1 cellular context compared by ENCODE assay signal in the genomic region with DNA sequence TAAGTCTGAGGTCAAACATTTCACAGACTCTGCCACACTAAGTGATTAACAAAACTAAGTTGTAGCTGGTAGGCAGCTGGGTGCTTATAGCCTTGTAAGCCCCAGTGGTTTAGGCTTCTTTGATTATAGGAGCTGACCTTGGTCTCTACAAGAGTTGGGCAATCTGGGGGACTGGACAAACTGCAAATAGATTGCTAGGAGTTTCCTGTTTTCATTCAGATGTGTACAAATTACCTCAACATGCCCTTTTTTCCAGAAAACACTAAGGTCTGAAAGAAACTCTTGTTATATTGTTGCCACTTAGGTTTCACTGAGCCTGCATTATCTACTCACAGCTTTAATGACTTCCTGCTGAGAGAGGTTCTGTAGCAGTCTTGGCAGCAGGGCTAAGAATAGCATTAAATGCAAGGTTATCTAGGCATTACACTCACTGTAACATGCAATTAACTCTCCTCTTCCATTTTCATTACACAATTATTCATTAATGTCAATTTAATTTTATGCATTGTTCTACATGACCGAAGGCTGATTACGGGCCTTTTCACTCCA.
A peak's percentile ranks its signal among the peaks of the same experiment; 100 is the strongest.
TF ChIP-seq lines count a peak whose summit lies in the region.

No MANE protein-coding gene starts in this region.

TF ChIP-seq in HepG2, 621 proteins besides CTCF, POLR2A, EP300 and RAD21 (continued from another document and continues in another):
- TF ChIP-seq, protein P1, sequence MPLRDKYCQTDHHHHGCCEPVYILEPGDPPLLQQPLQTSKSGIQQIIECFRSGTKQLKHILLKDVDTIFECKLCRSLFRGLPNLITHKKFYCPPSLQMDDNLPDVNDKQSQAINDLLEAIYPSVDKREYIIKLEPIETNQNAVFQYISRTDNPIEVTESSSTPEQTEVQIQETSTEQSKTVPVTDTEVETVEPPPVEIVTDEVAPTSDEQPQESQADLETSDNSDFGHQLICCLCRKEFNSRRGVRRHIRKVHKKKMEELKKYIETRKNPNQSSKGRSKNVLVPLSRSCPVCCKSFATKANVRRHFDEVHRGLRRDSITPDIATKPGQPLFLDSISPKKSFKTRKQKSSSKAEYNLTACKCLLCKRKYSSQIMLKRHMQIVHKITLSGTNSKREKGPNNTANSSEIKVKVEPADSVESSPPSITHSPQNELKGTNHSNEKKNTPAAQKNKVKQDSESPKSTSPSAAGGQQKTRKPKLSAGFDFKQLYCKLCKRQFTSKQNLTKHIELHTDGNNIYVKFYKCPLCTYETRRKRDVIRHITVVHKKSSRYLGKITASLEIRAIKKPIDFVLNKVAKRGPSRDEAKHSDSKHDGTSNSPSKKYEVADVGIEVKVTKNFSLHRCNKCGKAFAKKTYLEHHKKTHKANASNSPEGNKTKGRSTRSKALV (CRISPR knock-in tag; IDR thresholded peaks at IDR 0.05) = no peak; the same call in 1 of the 2 replicates
- TF ChIP-seq, protein P2, sequence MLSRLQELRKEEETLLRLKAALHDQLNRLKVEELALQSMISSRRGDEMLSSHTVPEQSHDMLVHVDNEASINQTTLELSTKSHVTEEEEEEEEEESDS (CRISPR knock-in tag; IDR thresholded peaks at IDR 0.05; ENCODE audit: borderline replicate concordance) = no peak
- TF ChIP-seq ZNF343 (CRISPR knock-in tag; IDR thresholded peaks at IDR 0.05) (no peak), ZNF296 (CRISPR knock-in tag; conservative IDR thresholded peaks at IDR 0.05) (no peak), ERF (CRISPR knock-in tag; IDR thresholded peaks at IDR 0.05) (peak; percentile 46; the same call in 1 of the 2 replicates), DR1 (CRISPR knock-in tag; IDR thresholded peaks at IDR 0.05) (no peak), ZNF337 (CRISPR knock-in tag; IDR thresholded peaks at IDR 0.05; ENCODE audit: borderline replicate concordance, low read depth) (no peak), ZNF224 (CRISPR knock-in tag; IDR thresholded peaks at IDR 0.05) (no peak), ZNF12 (CRISPR knock-in tag; IDR thresholded peaks at IDR 0.05) (peak; percentile 15; the same call in 1 of the 2 replicates), MBD4 (IDR thresholded peaks at IDR 0.05; ENCODE audit: borderline replicate concordance, low read length) (no peak; the same call in 1 of the 2 replicates), CEBPB (IDR thresholded peaks at IDR 0.05; ENCODE audit: borderline replicate concordance, low read depth, low read length) (peak; percentile 93), DPF2 (CRISPR knock-in tag; IDR thresholded peaks at IDR 0.05; ENCODE audit: borderline replicate concordance, low read depth) (peak; percentile 76; the same call in 1 of the 2 replicates), ZSCAN31 (CRISPR knock-in tag; IDR thresholded peaks at IDR 0.05; ENCODE audit: low read depth) (no peak), ZNF468 (CRISPR knock-in tag; IDR thresholded peaks at IDR 0.05) (no peak), ZNF672 (CRISPR knock-in tag; IDR thresholded peaks at IDR 0.05) (no peak), YY1 (IDR thresholded peaks at IDR 0.05; ENCODE audit: insufficient read depth, insufficient replicate concordance, low read depth, low read length) (no peak), ZNF251 (CRISPR knock-in tag; IDR thresholded peaks at IDR 0.05) (no peak), NFKBIZ (CRISPR knock-in tag; IDR thresholded peaks at IDR 0.05) (peak; percentile 47; the same call in 1 of the 2 replicates), ZNF431 (CRISPR knock-in tag; IDR thresholded peaks at IDR 0.05; ENCODE audit: borderline replicate concordance, low read depth) (peak; percentile 65), MAFK (conservative IDR thresholded peaks at IDR 0.05 in 1 of 2, IDR thresholded peaks at IDR 0.05 in 1 of 2; ENCODE audit: low read length in 2 of 2) (no peak), ZNF530 (CRISPR knock-in tag; IDR thresholded peaks at IDR 0.05; ENCODE audit: low read depth) (no peak), KDM4B (CRISPR knock-in tag; IDR thresholded peaks at IDR 0.05) (no peak), ZFP1 (CRISPR knock-in tag; IDR thresholded peaks at IDR 0.05) (0 out of 2 replicates have a peak, but pooled peaks have one; percentile 78), FOXA3 (CRISPR knock-in tag; IDR thresholded peaks at IDR 0.05) (peak; percentile 93), BCL6 (CRISPR knock-in tag; IDR thresholded peaks at IDR 0.05) (peak; percentile 76)
- TF ChIP-seq, protein P3, sequence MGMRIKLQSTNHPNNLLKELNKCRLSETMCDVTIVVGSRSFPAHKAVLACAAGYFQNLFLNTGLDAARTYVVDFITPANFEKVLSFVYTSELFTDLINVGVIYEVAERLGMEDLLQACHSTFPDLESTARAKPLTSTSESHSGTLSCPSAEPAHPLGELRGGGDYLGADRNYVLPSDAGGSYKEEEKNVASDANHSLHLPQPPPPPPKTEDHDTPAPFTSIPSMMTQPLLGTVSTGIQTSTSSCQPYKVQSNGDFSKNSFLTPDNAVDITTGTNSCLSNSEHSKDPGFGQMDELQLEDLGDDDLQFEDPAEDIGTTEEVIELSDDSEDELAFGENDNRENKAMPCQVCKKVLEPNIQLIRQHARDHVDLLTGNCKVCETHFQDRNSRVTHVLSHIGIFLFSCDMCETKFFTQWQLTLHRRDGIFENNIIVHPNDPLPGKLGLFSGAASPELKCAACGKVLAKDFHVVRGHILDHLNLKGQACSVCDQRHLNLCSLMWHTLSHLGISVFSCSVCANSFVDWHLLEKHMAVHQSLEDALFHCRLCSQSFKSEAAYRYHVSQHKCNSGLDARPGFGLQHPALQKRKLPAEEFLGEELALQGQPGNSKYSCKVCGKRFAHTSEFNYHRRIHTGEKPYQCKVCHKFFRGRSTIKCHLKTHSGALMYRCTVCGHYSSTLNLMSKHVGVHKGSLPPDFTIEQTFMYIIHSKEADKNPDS (CRISPR knock-in tag; IDR thresholded peaks at IDR 0.05) = no peak
- TF ChIP-seq, protein P4, sequence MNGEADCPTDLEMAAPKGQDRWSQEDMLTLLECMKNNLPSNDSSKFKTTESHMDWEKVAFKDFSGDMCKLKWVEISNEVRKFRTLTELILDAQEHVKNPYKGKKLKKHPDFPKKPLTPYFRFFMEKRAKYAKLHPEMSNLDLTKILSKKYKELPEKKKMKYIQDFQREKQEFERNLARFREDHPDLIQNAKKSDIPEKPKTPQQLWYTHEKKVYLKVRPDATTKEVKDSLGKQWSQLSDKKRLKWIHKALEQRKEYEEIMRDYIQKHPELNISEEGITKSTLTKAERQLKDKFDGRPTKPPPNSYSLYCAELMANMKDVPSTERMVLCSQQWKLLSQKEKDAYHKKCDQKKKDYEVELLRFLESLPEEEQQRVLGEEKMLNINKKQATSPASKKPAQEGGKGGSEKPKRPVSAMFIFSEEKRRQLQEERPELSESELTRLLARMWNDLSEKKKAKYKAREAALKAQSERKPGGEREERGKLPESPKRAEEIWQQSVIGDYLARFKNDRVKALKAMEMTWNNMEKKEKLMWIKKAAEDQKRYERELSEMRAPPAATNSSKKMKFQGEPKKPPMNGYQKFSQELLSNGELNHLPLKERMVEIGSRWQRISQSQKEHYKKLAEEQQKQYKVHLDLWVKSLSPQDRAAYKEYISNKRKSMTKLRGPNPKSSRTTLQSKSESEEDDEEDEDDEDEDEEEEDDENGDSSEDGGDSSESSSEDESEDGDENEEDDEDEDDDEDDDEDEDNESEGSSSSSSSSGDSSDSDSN (CRISPR knock-in tag; IDR thresholded peaks at IDR 0.05) = no peak
- TF ChIP-seq, protein P5, sequence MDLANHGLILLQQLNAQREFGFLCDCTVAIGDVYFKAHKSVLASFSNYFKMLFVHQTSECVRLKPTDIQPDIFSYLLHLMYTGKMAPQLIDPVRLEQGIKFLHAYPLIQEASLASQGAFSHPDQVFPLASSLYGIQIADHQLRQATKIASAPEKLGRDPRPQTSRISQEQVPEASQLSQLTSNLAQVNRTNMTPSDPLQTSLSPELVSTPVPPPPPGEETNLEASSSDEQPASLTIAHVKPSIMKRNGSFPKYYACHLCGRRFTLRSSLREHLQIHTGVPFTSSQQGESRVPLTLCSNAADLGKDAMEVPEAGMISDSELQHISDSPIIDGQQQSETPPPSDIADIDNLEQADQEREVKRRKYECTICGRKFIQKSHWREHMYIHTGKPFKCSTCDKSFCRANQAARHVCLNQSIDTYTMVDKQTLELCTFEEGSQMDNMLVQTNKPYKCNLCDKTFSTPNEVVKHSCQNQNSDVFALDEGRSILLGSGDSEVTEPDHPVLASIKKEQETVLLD (CRISPR knock-in tag; IDR thresholded peaks at IDR 0.05; ENCODE audit: low read depth) = no peak
- TF ChIP-seq, protein P6, sequence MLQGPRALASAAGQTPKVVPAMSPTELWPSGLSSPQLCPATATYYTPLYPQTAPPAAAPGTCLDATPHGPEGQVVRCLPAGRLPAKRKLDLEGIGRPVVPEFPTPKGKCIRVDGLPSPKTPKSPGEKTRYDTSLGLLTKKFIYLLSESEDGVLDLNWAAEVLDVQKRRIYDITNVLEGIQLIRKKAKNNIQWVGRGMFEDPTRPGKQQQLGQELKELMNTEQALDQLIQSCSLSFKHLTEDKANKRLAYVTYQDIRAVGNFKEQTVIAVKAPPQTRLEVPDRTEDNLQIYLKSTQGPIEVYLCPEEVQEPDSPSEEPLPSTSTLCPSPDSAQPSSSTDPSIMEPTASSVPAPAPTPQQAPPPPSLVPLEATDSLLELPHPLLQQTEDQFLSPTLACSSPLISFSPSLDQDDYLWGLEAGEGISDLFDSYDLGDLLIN (CRISPR knock-in tag; IDR thresholded peaks at IDR 0.05; ENCODE audit: borderline replicate concordance) = no peak
- TF ChIP-seq, protein P7, sequence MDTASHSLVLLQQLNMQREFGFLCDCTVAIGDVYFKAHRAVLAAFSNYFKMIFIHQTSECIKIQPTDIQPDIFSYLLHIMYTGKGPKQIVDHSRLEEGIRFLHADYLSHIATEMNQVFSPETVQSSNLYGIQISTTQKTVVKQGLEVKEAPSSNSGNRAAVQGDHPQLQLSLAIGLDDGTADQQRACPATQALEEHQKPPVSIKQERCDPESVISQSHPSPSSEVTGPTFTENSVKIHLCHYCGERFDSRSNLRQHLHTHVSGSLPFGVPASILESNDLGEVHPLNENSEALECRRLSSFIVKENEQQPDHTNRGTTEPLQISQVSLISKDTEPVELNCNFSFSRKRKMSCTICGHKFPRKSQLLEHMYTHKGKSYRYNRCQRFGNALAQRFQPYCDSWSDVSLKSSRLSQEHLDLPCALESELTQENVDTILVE (CRISPR knock-in tag; IDR thresholded peaks at IDR 0.05) = 0 out of 2 replicates have a peak, but pooled peaks have one; percentile 22
- TF ChIP-seq, protein P8, sequence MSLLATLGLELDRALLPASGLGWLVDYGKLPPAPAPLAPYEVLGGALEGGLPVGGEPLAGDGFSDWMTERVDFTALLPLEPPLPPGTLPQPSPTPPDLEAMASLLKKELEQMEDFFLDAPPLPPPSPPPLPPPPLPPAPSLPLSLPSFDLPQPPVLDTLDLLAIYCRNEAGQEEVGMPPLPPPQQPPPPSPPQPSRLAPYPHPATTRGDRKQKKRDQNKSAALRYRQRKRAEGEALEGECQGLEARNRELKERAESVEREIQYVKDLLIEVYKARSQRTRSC (CRISPR knock-in tag; IDR thresholded peaks at IDR 0.05; ENCODE audit: low read depth) = no peak
- TF ChIP-seq, protein P9, sequence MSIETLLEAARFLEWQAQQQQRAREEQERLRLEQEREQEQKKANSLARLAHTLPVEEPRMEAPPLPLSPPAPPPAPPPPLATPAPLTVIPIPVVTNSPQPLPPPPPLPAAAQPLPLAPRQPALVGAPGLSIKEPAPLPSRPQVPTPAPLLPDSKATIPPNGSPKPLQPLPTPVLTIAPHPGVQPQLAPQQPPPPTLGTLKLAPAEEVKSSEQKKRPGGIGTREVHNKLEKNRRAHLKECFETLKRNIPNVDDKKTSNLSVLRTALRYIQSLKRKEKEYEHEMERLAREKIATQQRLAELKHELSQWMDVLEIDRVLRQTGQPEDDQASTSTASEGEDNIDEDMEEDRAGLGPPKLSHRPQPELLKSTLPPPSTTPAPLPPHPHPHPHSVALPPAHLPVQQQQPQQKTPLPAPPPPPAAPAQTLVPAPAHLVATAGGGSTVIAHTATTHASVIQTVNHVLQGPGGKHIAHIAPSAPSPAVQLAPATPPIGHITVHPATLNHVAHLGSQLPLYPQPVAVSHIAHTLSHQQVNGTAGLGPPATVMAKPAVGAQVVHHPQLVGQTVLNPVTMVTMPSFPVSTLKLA (IDR thresholded peaks at IDR 0.05) = no peak
- TF ChIP-seq, protein P10, sequence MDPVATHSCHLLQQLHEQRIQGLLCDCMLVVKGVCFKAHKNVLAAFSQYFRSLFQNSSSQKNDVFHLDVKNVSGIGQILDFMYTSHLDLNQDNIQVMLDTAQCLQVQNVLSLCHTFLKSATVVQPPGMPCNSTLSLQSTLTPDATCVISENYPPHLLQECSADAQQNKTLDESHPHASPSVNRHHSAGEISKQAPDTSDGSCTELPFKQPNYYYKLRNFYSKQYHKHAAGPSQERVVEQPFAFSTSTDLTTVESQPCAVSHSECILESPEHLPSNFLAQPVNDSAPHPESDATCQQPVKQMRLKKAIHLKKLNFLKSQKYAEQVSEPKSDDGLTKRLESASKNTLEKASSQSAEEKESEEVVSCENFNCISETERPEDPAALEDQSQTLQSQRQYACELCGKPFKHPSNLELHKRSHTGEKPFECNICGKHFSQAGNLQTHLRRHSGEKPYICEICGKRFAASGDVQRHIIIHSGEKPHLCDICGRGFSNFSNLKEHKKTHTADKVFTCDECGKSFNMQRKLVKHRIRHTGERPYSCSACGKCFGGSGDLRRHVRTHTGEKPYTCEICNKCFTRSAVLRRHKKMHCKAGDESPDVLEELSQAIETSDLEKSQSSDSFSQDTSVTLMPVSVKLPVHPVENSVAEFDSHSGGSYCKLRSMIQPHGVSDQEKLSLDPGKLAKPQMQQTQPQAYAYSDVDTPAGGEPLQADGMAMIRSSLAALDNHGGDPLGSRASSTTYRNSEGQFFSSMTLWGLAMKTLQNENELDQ (CRISPR knock-in tag; IDR thresholded peaks at IDR 0.05; ENCODE audit: borderline replicate concordance) = no peak
- TF ChIP-seq, protein P11, sequence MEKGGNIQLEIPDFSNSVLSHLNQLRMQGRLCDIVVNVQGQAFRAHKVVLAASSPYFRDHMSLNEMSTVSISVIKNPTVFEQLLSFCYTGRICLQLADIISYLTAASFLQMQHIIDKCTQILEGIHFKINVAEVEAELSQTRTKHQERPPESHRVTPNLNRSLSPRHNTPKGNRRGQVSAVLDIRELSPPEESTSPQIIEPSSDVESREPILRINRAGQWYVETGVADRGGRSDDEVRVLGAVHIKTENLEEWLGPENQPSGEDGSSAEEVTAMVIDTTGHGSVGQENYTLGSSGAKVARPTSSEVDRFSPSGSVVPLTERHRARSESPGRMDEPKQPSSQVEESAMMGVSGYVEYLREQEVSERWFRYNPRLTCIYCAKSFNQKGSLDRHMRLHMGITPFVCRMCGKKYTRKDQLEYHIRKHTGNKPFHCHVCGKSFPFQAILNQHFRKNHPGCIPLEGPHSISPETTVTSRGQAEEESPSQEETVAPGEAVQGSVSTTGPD (CRISPR knock-in tag; IDR thresholded peaks at IDR 0.05) = no peak
- TF ChIP-seq, protein P12, sequence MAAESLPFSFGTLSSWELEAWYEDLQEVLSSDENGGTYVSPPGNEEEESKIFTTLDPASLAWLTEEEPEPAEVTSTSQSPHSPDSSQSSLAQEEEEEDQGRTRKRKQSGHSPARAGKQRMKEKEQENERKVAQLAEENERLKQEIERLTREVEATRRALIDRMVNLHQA (CRISPR knock-in tag; IDR thresholded peaks at IDR 0.05) = no peak
